In the genomic region with DNA sequence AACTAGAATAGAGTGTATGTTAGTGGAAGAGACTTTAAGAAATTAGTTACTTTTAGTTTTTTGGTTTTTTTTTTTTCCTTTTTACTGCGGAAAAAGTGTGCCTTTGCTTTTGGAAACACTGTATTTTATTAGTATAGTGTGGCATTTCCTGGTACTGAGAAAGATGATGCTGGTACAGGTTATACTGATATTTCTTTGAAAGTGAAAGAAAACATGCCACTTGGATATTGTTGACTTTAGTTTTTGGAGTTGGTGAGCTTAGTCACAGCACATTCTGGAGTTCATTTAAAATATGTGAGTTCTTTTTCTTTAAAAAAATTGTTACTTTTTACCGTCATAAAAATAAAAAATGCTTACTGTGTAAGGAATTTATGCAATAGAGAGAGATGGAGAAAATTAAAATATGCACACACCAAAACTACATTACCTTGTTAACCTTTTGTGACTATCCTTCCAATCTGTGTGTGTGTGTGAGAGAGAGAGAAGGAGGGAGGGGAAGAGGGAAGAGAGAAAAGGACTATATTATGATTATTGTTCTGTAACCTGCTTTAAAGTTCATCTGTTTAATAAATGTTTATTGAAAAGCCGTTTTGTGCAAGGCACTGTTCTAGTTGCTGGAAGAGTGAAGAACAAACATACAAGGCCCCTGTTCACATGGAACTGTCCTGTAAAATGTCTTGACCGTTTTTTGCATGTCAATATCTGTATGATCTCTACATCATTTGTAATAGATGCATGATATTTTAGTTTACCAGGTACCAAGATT, we compare ENCODE assay signal across 8 cellular contexts. TPM values are rescaled to one million over a fixed set of nuclear protein-coding genes. Genes with fewer than 3 reads are reported as not detected.
A peak's percentile ranks its signal among the peaks of the same experiment; 100 is the strongest.
DNase-seq lines count a peak whose midpoint lies in the region; ATAC-seq, FAIRE-seq and TF ChIP-seq lines count a peak whose summit lies in the region.

No MANE protein-coding gene starts in this region.

- intact Hi-C loops in CD8-positive, alpha-beta T cell (cut with DNase I, micrococcal nuclease): loop anchor here (5.0 to 10.0 kb wide), 7 partner anchors 236 to 1641 kb away; partner anchors contain the start of genes DNAJC25 (in 2 of the 2), GNG10 (in 2 of the 2), SNX30 (in 2 of the 2) and ECPAS (in 1 of the 2)
- intact Hi-C loops in endothelial cell of umbilical vein (cut with micrococcal nuclease): no loop called here
- intact Hi-C loops in pancreas (cut with DNase I): no loop called here

- H4K20me1 ChIP-seq in MM.1S (ENCODE audit: insufficient read depth, low read length) (no peaks in the 10 kb centered on the region), endothelial cell of umbilical vein (replicated peaks; ENCODE audit: control insufficient read depth, extremely low read depth, insufficient read depth, low read length) (no peaks in the 10 kb centered on the region)

- POLR2A ChIA-PET in CD8-positive, alpha-beta T cell (lab: Charles Lee): interaction anchor here (0.7 kb wide), 2 partner anchors 67 to 154 kb away, joined by 3 read pairs; no protein-coding TSS in a partner anchor
- POLR2A ChIA-PET in endothelial cell of umbilical vein (lab: Charles Lee): interaction anchor here (2.0 kb wide), 1 partner anchor 28 kb away, joined by 10 read pairs; no protein-coding TSS in a partner anchor

- no peak for TF ChIP-seq CTCF in CD8-positive, alpha-beta T cell (IDR thresholded peaks at IDR 0.05)
- TF ChIP-seq CTCF in MM.1S (IDR thresholded peaks at IDR 0.05; ENCODE audit: low read length) (no peak), endothelial cell of umbilical vein (IDR thresholded peaks at IDR 0.05; ENCODE audit: extremely low read depth in 1 of 2, insufficient read depth in 1 of 2, low read depth in 1 of 2, low read length in 2 of 2) (no peak), pancreas (IDR thresholded peaks at IDR 0.05) (no peak)

- FAIRE-seq in endothelial cell of umbilical vein (lab: Jason Lieb, UNC) (no peak), pancreas (lab: Jason Lieb, UNC) (no peak)

- WGBS in pancreas, 2 donors: 7 to 9% methylated on average over 4 of the region's 4 CpGs

- H2AFZ ChIP-seq in MM.1S (ENCODE audit: low read length) (no peak overlapping the region), endothelial cell of umbilical vein (ENCODE audit: low read depth, low read length) (no peak overlapping the region)

- peak overlapping the region; percentile 71 for H3K27ac ChIP-seq in CD8-positive, alpha-beta T cell (ENCODE audit: low read depth, low read length)
- H3K27ac ChIP-seq in MM.1S (ENCODE audit: low read length): peak overlapping the region; percentile 61; the same call in 1 of the 2 replicates
- peak overlapping the region; percentile 82 for H3K27ac ChIP-seq in endothelial cell of umbilical vein (ENCODE audit: insufficient read depth, low read depth, low read length)
- peak overlapping the region; percentile 29 to 98 (median 91) for H3K27ac ChIP-seq in pancreas

- dilution Hi-C loops in endothelial cell of umbilical vein (cut with MboI; ENCODE audit: extremely low pct_ligation_motif_present, low sequenced_read_pairs): no loop called here

- H3K36me3 Mint-ChIP-seq in CD8-positive, alpha-beta T cell: peaks cover 3% of the 10 kb centered on the region
- H3K36me3 Mint-ChIP-seq in stimulated activated memory B cell treated with anti-CD40 and anti-IgM and Interleukin-4, amounts not matched to agents 10 μg/mL and 1 μg/mL and 100 μg/mL, for 72 hours: no peaks in the 10 kb centered on the region

- H3K9ac ChIP-seq in MM.1S (ENCODE audit: low read length) (no peak overlapping the region; the same call in 1 of the 2 replicates), endothelial cell of umbilical vein (replicated peaks; ENCODE audit: extremely low read depth, insufficient read depth, low read length) (peak overlapping the region; percentile 79)

- no peaks in the 10 kb centered on the region for H3K36me3 ChIP-seq in CD8-positive, alpha-beta T cell (ENCODE audit: insufficient read depth, low read length)
- no peaks in the 10 kb centered on the region for H3K36me3 ChIP-seq in MM.1S (replicated peaks; ENCODE audit: insufficient read depth, low read length)
- H3K36me3 ChIP-seq in endothelial cell of umbilical vein (ENCODE audit: control insufficient read depth in 2 of 2, extremely low read depth in 1 of 2, insufficient read depth in 2 of 2, low read length in 2 of 2): no peaks in the 10 kb centered on the region
- no peaks in the 10 kb centered on the region for H3K36me3 ChIP-seq in pancreas

- no peaks in the 10 kb centered on the region for H3K9me3 Mint-ChIP-seq in CD8-positive, alpha-beta T cell
- H3K9me3 Mint-ChIP-seq in stimulated activated memory B cell treated with anti-CD40 and anti-IgM and Interleukin-4, amounts not matched to agents 10 μg/mL and 1 μg/mL and 100 μg/mL, for 72 hours: no peaks in the 10 kb centered on the region

- peaks cover 66% of the 10 kb centered on the region for H3K79me2 ChIP-seq in MM.1S (ENCODE audit: low read length)
- H3K79me2 ChIP-seq in endothelial cell of umbilical vein (ENCODE audit: control insufficient read depth, insufficient read depth, low read length): peaks cover 66% of the 10 kb centered on the region

- peaks cover 42% of the 10 kb centered on the region for H3K4me1 ChIP-seq in CD8-positive, alpha-beta T cell (ENCODE audit: insufficient read depth, low read length)
- peaks cover 16% of the 10 kb centered on the region for H3K4me1 ChIP-seq in MM.1S (ENCODE audit: low read length)
- peaks cover 39% of the 10 kb centered on the region for H3K4me1 ChIP-seq in endothelial cell of umbilical vein (ENCODE audit: control insufficient read depth, extremely low read depth, insufficient read depth, low read length)
- H3K4me1 ChIP-seq in pancreas: peaks cover 23 to 44% (median 39%) of the 10 kb centered on the region in 3 donors

- H3K4me2 ChIP-seq in MM.1S (ENCODE audit: low read depth, low read length): peak overlapping the region; percentile 58
- H3K4me2 ChIP-seq in endothelial cell of umbilical vein (ENCODE audit: insufficient read depth, low read length): peak overlapping the region; percentile 88

- ATAC-seq in CD8-positive, alpha-beta T cell: no peak
- ATAC-seq in pancreas: peak in 2 of 4 donors; percentile 14 to 28
- ATAC-seq in GM19463 (IDR thresholded peaks at IDR 0.05; ENCODE audit: unreplicated experiment): no peak
- ATAC-seq in stimulated activated memory B cell treated with anti-CD40 and anti-IgM and Interleukin-4, amounts not matched to agents 10 μg/mL and 1 μg/mL and 100 μg/mL, for 72 hours: no peak

- DNase-seq in CD8-positive, alpha-beta T cell: no peak
- DNase-seq in MM.1S (peak; percentile 12), endothelial cell of umbilical vein (ENCODE audit: low read depth, low spot score) (peak; percentile 30), pancreas (no peak), NCI-H774 (lab: John Stamatoyannopoulos, UW) (no peak), amygdala (lab: John Stamatoyannopoulos, UW) (no peak)

- no peaks in the 10 kb centered on the region for H3K9me3 ChIP-seq in CD8-positive, alpha-beta T cell (ENCODE audit: low read length)
- H3K9me3 ChIP-seq in MM.1S (replicated peaks; ENCODE audit: insufficient read depth, low read length): no peaks in the 10 kb centered on the region
- no peaks in the 10 kb centered on the region for H3K9me3 ChIP-seq in endothelial cell of umbilical vein (replicated peaks; ENCODE audit: control insufficient read depth, insufficient read depth, low read length)
- no peaks in the 10 kb centered on the region for H3K9me3 ChIP-seq in pancreas

- CTCF ChIA-PET in CD8-positive, alpha-beta T cell (lab: Charles Lee): interaction anchor here (0.8 kb wide), 1 partner anchor 8 kb away, joined by 3 read pairs; no protein-coding TSS in a partner anchor
- CTCF ChIA-PET in endothelial cell of umbilical vein (lab: Charles Lee): interaction anchor here (0.8 to 3.6 kb wide), 6 partner anchors 8 to 176 kb away, joined by 3 to 41 read pairs (median 4); no protein-coding TSS in a partner anchor

- peak overlapping the region; percentile 94 for H3K4me3 ChIP-seq in CD8-positive, alpha-beta T cell (ENCODE audit: low read depth, low read length)
- peak overlapping the region; percentile 96 for H3K4me3 ChIP-seq in MM.1S (ENCODE audit: low read length)
- H3K4me3 ChIP-seq in endothelial cell of umbilical vein (replicated peaks in 1 of 3; ENCODE audit: insufficient read depth in 1 of 3, low read depth in 1 of 3, low read length in 3 of 3): peak overlapping the region; percentile 81 to 96 (median 90)
- H3K4me3 ChIP-seq in pancreas: peak overlapping the region in 3 of 4 donors; percentile 71 to 90 (median 77)

- no peaks in the 10 kb centered on the region for H3K9me1 ChIP-seq in endothelial cell of umbilical vein (replicated peaks; ENCODE audit: control insufficient read depth, extremely low read depth, insufficient read depth, low read length)

- TF ChIP-seq POLR2A in endothelial cell of umbilical vein (IDR thresholded peaks at IDR 0.05; ENCODE audit: low read depth, low read length): no peak

- H3K9me2 ChIP-seq in MM.1S (replicated peaks; ENCODE audit: insufficient read depth, low read length): no peaks in the 10 kb centered on the region

- H3K27ac Mint-ChIP-seq in CD8-positive, alpha-beta T cell: no peak overlapping the region
- H3K27ac Mint-ChIP-seq in stimulated activated memory B cell treated with anti-CD40 and anti-IgM and Interleukin-4, amounts not matched to agents 10 μg/mL and 1 μg/mL and 100 μg/mL, for 72 hours: no peak overlapping the region

- no TSS peak for BruUV-seq in endothelial cell of umbilical vein (replicated peaks; lab: Mats Ljungman, UMichigan)

- no peak overlapping the region for H3K4me3 Mint-ChIP-seq in CD8-positive, alpha-beta T cell
- no peak overlapping the region for H3K4me3 Mint-ChIP-seq in stimulated activated memory B cell treated with anti-CD40 and anti-IgM and Interleukin-4, amounts not matched to agents 10 μg/mL and 1 μg/mL and 100 μg/mL, for 72 hours

- H3F3A ChIP-seq in MM.1S (ENCODE audit: insufficient read depth, low read length): peaks cover 9% of the 10 kb centered on the region

- no peaks in the 10 kb centered on the region for H3K27me3 ChIP-seq in CD8-positive, alpha-beta T cell (ENCODE audit: insufficient read depth, low read length)
- H3K27me3 ChIP-seq in MM.1S (replicated peaks; ENCODE audit: insufficient read depth, low read length) (no peaks in the 10 kb centered on the region), endothelial cell of umbilical vein (ENCODE audit: control insufficient read depth in 2 of 2, insufficient read depth in 2 of 2, low read length in 2 of 2) (no peaks in the 10 kb centered on the region), pancreas (no peaks in the 10 kb centered on the region)

- peaks cover 8% of the 10 kb centered on the region for H3K4me1 Mint-ChIP-seq in CD8-positive, alpha-beta T cell (ENCODE audit: low read depth)
- peaks cover 11% of the 10 kb centered on the region for H3K4me1 Mint-ChIP-seq in stimulated activated memory B cell treated with anti-CD40 and anti-IgM and Interleukin-4, amounts not matched to agents 10 μg/mL and 1 μg/mL and 100 μg/mL, for 72 hours

- no peaks in the 10 kb centered on the region for H3K27me3 Mint-ChIP-seq in CD8-positive, alpha-beta T cell (ENCODE audit: low read depth)
- no peaks in the 10 kb centered on the region for H3K27me3 Mint-ChIP-seq in stimulated activated memory B cell treated with anti-CD40 and anti-IgM and Interleukin-4, amounts not matched to agents 10 μg/mL and 1 μg/mL and 100 μg/mL, for 72 hours

RNA-seq across cellular contexts. Expression of gene UGCG, which starts 1.9 kb away (rescaled TPM):
- 10 to 100 TPM; 34.0 to 35.5 TPM for total RNA-seq in CD8-positive, alpha-beta T cell
- 29.9 and 38.5 TPM in 2 replicates for total RNA-seq in endothelial cell of umbilical vein
- 26.1 and 28.5 TPM in 2 replicates for polyA plus RNA-seq in endothelial cell of umbilical vein
- 18.9 and 23.5 TPM in 2 replicates for polyA plus RNA-seq in endothelial cell of umbilical vein (2011; cell fraction: cytosol; rRNA removed)
- 30.6 and 36.9 TPM in 2 replicates for polyA plus RNA-seq in endothelial cell of umbilical vein (2011; cell fraction: nucleus; rRNA removed)
- 26.5 and 27.6 TPM in 2 replicates for polyA plus RNA-seq in endothelial cell of umbilical vein (2012)
- polyA minus RNA-seq in endothelial cell of umbilical vein: 47.2 and 52.6 TPM in 2 replicates
- polyA minus RNA-seq in endothelial cell of umbilical vein (2011; cell fraction: cytosol; rRNA and poly(A)+ RNA removed): 23.6 TPM
- polyA minus RNA-seq in endothelial cell of umbilical vein (2011; cell fraction: nucleus; rRNA and poly(A)+ RNA removed): 68.4 and 78.7 TPM in 2 replicates
- total RNA-seq in pancreas: 10 to 100 TPM in 5 of 6 donors, 1 to 10 TPM in 1; 9.4 to 29.9 (median 12.9) TPM
- polyA plus RNA-seq in pancreas: 10 to 100 TPM; 14.3 to 14.8 TPM

Comparison
In these comparisons a context has a peak if more than half of its experiments do, and no peak if none do; other contexts are left out.
1. DNase-seq: peak in MM.1S (single experiment) and endothelial cell of umbilical vein (single experiment); none in CD8-positive, alpha-beta T cell (0 of 7), pancreas (0 of 6), NCI-H774 (single experiment) and amygdala (0 of 56).
2. intact Hi-C loops: an anchor here in CD8-positive, alpha-beta T cell (5.0 to 10.0 kb wide); none called in endothelial cell of umbilical vein and pancreas.
3. Peak in every context shown above with its lines, with median percentiles within 50 percentile points of each other: H3K27ac ChIP-seq and H3K4me3 ChIP-seq.